Comparison of ENCODE assay signal across 30 cellular contexts in genomic region chr18:5145168-5145857, GRCh38. TPM values are rescaled to one million over a fixed set of nuclear protein-coding genes. Genes with fewer than 3 reads are reported as not detected.
"Had no signal": no experiment of that assay in that cellular context is flagged by ENCODE, and none has a peak within 500 bp of the region (broad histone marks: within the 10 kb centered on the region; RNA-seq: fewer than 3 reads in every experiment).

No MANE protein-coding gene starts in this region.

- H3K27ac ChIP-seq: body of pancreas, left lung, neutrophil, sigmoid colon, suprapubic skin, tibial artery had no signal

- H3K4me1 Mint-ChIP-seq: activated B cell treated with CpG ODN at 0.5 μM for 24 hours; activated T-helper 17 cell treated with anti-CD3 and anti-CD28 coated beads, Interleukin-2, amount 50 U/mL, for 72 hours; stimulated activated effector memory CD8-positive, alpha-beta T cell treated with anti-CD3 and anti-CD28 coated beads, Interleukin-12 subunit alpha, Interleukin-12 subunit beta, amount 100 ng/mL, for 72 hours; stimulated activated naive CD8-positive, alpha-beta T cell treated with anti-CD3 and anti-CD28 coated beads, Interleukin-15, amount 100 ng/mL, for 72 hours had no signal

- H3K4me3 Mint-ChIP-seq: activated B cell treated with CpG ODN at 0.5 μM for 24 hours; activated CD8-positive, alpha-beta T cell treated with anti-CD3 and anti-CD28 coated beads for 36 hours; activated T-cell treated with anti-CD3 and anti-CD28 coated beads, Interleukin-2, amount 50 U/mL, for 4 hours; activated T-helper 17 cell treated with anti-CD3 and anti-CD28 coated beads, Interleukin-2, amount 50 U/mL, for 72 hours; nephron; stimulated activated effector memory CD8-positive, alpha-beta T cell treated with anti-CD3 and anti-CD28 coated beads, Interleukin-12 subunit alpha, Interleukin-12 subunit beta, amount 100 ng/mL, for 72 hours; stimulated activated naive CD8-positive, alpha-beta T cell treated with anti-CD3 and anti-CD28 coated beads, Interleukin-15, amount 100 ng/mL, for 72 hours; T-cell; T-helper 2 cell treated with Interferon-gamma antibody and Interleukin-4, amounts not matched to agents 5 μg/mL and 100 μg/mL, for 36 hours had no signal

- DNase-seq: activated B cell treated with CpG ODN at 0.5 μM for 24 hours; activated CD4-positive, alpha-beta T cell treated with anti-CD3 and anti-CD28 coated beads, Interleukin-2, amount 50 U/mL, for 1 hour; activated CD8-positive, alpha-beta T cell treated with anti-CD3 and anti-CD28 coated beads for 36 hours; activated T-cell treated with anti-CD3 and anti-CD28 coated beads, Interleukin-2, amount 50 U/mL, for 4 hours; body of pancreas; kidney glomerular epithelial cell; left lung; sigmoid colon; small intestine; stimulated activated CD4-positive, alpha-beta T cell treated with anti-CD3 and anti-CD28 coated beads, Interleukin-4, amount 100 ng/mL, for 24 hours; stimulated activated naive CD8-positive, alpha-beta T cell treated with anti-CD3 and anti-CD28 coated beads, Interleukin-15, amount 100 ng/mL, for 72 hours; T-cell; tibial artery had no signal

- H3K36me3 ChIP-seq: heart left ventricle, left lung, neutrophil, sigmoid colon, suprapubic skin, tibial artery had no signal

- H3K9me3 Mint-ChIP-seq: activated B cell treated with CpG ODN at 0.5 μM for 24 hours; activated CD8-positive, alpha-beta T cell treated with anti-CD3 and anti-CD28 coated beads for 36 hours; activated T-cell treated with anti-CD3 and anti-CD28 coated beads, Interleukin-2, amount 50 U/mL, for 4 hours; nephron; stimulated activated effector memory CD8-positive, alpha-beta T cell treated with anti-CD3 and anti-CD28 coated beads, Interleukin-12 subunit alpha, Interleukin-12 subunit beta, amount 100 ng/mL, for 72 hours; T-helper 2 cell treated with Interferon-gamma antibody and Interleukin-4, amounts not matched to agents 5 μg/mL and 100 μg/mL, for 36 hours had no signal

- ATAC-seq: activated CD8-positive, alpha-beta T cell treated with anti-CD3 and anti-CD28 coated beads for 36 hours; activated naive CD4-positive, alpha-beta T cell treated with anti-CD3 and anti-CD28 coated beads, Interleukin-2, amount 50 U/mL, for 72 hours; activated T-cell treated with anti-CD3 and anti-CD28 coated beads, Interleukin-2, amount 50 U/mL, for 4 hours; activated T-helper 17 cell treated with anti-CD3 and anti-CD28 coated beads, Interleukin-2, amount 50 U/mL, for 72 hours; body of pancreas; left lung; stimulated activated effector memory CD8-positive, alpha-beta T cell treated with anti-CD3 and anti-CD28 coated beads, Interleukin-12 subunit alpha, Interleukin-12 subunit beta, amount 100 ng/mL, for 72 hours; stimulated activated naive CD8-positive, alpha-beta T cell treated with anti-CD3 and anti-CD28 coated beads, Interleukin-15, amount 100 ng/mL, for 72 hours; T-cell had no signal

- H3K36me3 Mint-ChIP-seq: stimulated activated effector memory CD8-positive, alpha-beta T cell treated with anti-CD3 and anti-CD28 coated beads, Interleukin-12 subunit alpha, Interleukin-12 subunit beta, amount 100 ng/mL, for 72 hours had no signal

- H3K27me3 ChIP-seq: body of pancreas, heart left ventricle, left lung, neutrophil, sigmoid colon, suprapubic skin, tibial artery had no signal

- H3K27ac Mint-ChIP-seq: activated B cell treated with CpG ODN at 0.5 μM for 24 hours; activated CD8-positive, alpha-beta T cell treated with anti-CD3 and anti-CD28 coated beads for 36 hours; activated naive CD4-positive, alpha-beta T cell treated with anti-CD3 and anti-CD28 coated beads, Interleukin-2, amount 50 U/mL, for 72 hours; activated T-helper 17 cell treated with anti-CD3 and anti-CD28 coated beads, Interleukin-2, amount 50 U/mL, for 72 hours; nephron; progenitor cell of endocrine pancreas; stimulated activated effector memory CD8-positive, alpha-beta T cell treated with anti-CD3 and anti-CD28 coated beads, Interleukin-12 subunit alpha, Interleukin-12 subunit beta, amount 100 ng/mL, for 72 hours; stimulated activated naive CD8-positive, alpha-beta T cell treated with anti-CD3 and anti-CD28 coated beads, Interleukin-15, amount 100 ng/mL, for 72 hours; T-cell; T-helper 2 cell treated with Interferon-gamma antibody and Interleukin-4, amounts not matched to agents 5 μg/mL and 100 μg/mL, for 36 hours had no signal

- H3K4me3 ChIP-seq: body of pancreas, heart left ventricle, left lung, sigmoid colon, suprapubic skin, tibial artery had no signal

- H3K4me1 ChIP-seq: body of pancreas, heart left ventricle, left lung, sigmoid colon, suprapubic skin, tibial artery had no signal

- H3K27me3 Mint-ChIP-seq: activated CD8-positive, alpha-beta T cell treated with anti-CD3 and anti-CD28 coated beads for 36 hours; progenitor cell of endocrine pancreas; stimulated activated naive CD8-positive, alpha-beta T cell treated with anti-CD3 and anti-CD28 coated beads, Interleukin-15, amount 100 ng/mL, for 72 hours; T-cell had no signal

- H3K9me3 ChIP-seq: body of pancreas, heart left ventricle, left lung, neutrophil, sigmoid colon, suprapubic skin, tibial artery had no signal

RNA-seq across cellular contexts. Expression of gene AKAIN1, which starts 51.7 kb away (rescaled TPM):
- total RNA-seq: activated B cell treated with CpG ODN at 0.5 μM for 24 hours; activated CD8-positive, alpha-beta T cell treated with anti-CD3 and anti-CD28 coated beads for 36 hours; activated naive CD4-positive, alpha-beta T cell treated with anti-CD3 and anti-CD28 coated beads, Interleukin-2, amount 50 U/mL, for 72 hours; activated T-cell treated with anti-CD3 and anti-CD28 coated beads, Interleukin-2, amount 50 U/mL, for 4 hours; activated T-helper 17 cell treated with anti-CD3 and anti-CD28 coated beads, Interleukin-2, amount 50 U/mL, for 72 hours; endothelial cell of umbilical vein; fibroblast of lung; fibroblast of villous mesenchyme; heart left ventricle; left lung; lung microvascular endothelial cell; mucosa of gallbladder; osteocyte; progenitor cell of endocrine pancreas; renal cortical epithelial cell; sigmoid colon; suprapubic skin; T-cell; ureter had no signal
